In genomic region chr2:147937744-147938349, GRCh38 we compare ENCODE assay signal across 8 cellular contexts.
DNase-seq lines count a peak whose midpoint lies in the region; ATAC-seq and TF ChIP-seq lines count a peak whose summit lies in the region.

No MANE protein-coding gene starts in this region.

- H3K27ac ChIP-seq in WERI-Rb-1, result no peak overlapping the region

- TF ChIP-seq CTCF in BE2C (IDR thresholded peaks at IDR 0.05; ENCODE audit: low read depth, low read length), result peak; percentile 74
- TF ChIP-seq CTCF in LNCAP (IDR thresholded peaks at IDR 0.05), result peak; percentile 77
- peak; percentile 56 for TF ChIP-seq CTCF in WERI-Rb-1 (IDR thresholded peaks at IDR 0.05; ENCODE audit: low read depth, low read length)

- H3K36me3 ChIP-seq in BE2C, result peaks cover 4% of the 10 kb centered on the region; the same call in 1 of the 2 replicates
- H3K36me3 ChIP-seq in WERI-Rb-1, result peaks cover 27% of the 10 kb centered on the region

- ATAC-seq in GM18858 (IDR thresholded peaks at IDR 0.05; ENCODE audit: unreplicated experiment), result peak; percentile 49
- peak; percentile 42 for ATAC-seq in left ventricle myocardium superior
- no peak for ATAC-seq in HG03025 (IDR thresholded peaks at IDR 0.05; ENCODE audit: low FRiP score, unreplicated experiment)

- intact Hi-C loops in left ventricle myocardium superior (cut with micrococcal nuclease), result loop anchor here (10.0 kb wide), 1 partner anchor 567 kb away; no protein-coding TSS in a partner anchor

- H3K9me3 ChIP-seq in BE2C, result no peaks in the 10 kb centered on the region
- no peaks in the 10 kb centered on the region for H3K9me3 ChIP-seq in WERI-Rb-1 (ENCODE audit: severe bottlenecking)

- no peaks in the 10 kb centered on the region for H3K4me1 ChIP-seq in BE2C

- H3K4me3 ChIP-seq in BE2C (ENCODE audit: low read depth, low read length), result no peak overlapping the region
- no peak overlapping the region for H3K4me3 ChIP-seq in WERI-Rb-1 (ENCODE audit: low read depth, low read length)

- DNase-seq in BE2C (no peak), WERI-Rb-1 (no peak), left ventricle myocardium superior (no peak), stromal cell of bone marrow (ENCODE audit: low read depth) (peak; percentile 11), GOT3 (lab: John Stamatoyannopoulos, UW) (no peak)

- H3K27me3 ChIP-seq in BE2C (no peaks in the 10 kb centered on the region), WERI-Rb-1 (ENCODE audit: insufficient read depth, low read depth, severe bottlenecking) (no peaks in the 10 kb centered on the region)
